ENCODE assay signal across 1 cellular context in the genomic region with DNA sequence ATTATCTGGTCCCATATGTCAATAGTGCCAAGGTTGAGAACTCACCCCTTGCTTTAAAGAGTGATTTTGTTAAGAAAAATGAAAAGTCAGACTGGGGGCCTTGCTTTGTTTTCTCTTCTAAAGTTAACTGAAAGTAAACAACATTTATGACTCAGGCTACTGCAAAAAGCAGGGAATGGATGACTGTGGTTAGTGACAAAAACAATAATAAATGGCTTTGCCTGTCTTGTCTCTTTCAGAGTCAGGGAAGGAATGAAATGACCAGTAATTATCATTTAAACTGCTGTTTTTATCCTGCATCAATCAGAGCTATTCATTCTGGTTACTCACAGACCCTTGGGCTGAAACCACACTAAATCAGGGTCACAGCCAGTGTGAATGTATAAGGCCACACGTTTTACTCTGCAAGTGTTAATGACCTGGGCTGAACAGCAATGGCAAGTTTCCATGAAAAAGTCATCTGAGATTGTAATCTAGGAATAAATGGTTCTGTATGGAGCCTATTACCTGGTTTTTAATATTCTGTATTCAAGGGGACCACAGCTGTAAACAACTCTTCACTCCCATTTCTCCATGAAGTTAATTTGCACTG.
TF ChIP-seq lines count a peak whose summit lies in the region.

No MANE protein-coding gene starts in this region.

TF ChIP-seq in HepG2, 621 proteins besides CTCF, POLR2A, EP300 and RAD21 (continued from another document and continues in another):
- TF ChIP-seq, protein P1, sequence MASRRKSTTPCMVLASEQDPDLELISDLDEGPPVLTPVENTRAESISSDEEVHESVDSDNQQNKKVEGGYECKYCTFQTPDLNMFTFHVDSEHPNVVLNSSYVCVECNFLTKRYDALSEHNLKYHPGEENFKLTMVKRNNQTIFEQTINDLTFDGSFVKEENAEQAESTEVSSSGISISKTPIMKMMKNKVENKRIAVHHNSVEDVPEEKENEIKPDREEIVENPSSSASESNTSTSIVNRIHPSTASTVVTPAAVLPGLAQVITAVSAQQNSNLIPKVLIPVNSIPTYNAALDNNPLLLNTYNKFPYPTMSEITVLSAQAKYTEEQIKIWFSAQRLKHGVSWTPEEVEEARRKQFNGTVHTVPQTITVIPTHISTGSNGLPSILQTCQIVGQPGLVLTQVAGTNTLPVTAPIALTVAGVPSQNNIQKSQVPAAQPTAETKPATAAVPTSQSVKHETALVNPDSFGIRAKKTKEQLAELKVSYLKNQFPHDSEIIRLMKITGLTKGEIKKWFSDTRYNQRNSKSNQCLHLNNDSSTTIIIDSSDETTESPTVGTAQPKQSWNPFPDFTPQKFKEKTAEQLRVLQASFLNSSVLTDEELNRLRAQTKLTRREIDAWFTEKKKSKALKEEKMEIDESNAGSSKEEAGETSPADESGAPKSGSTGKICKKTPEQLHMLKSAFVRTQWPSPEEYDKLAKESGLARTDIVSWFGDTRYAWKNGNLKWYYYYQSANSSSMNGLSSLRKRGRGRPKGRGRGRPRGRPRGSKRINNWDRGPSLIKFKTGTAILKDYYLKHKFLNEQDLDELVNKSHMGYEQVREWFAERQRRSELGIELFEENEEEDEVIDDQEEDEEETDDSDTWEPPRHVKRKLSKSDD (CRISPR knock-in tag; IDR thresholded peaks at IDR 0.05; ENCODE audit: low read depth) = no peak
- peak; percentile 72 for TF ChIP-seq FOSL2 (CRISPR knock-in tag; IDR thresholded peaks at IDR 0.05)
- peak; percentile 35; the same call in 1 of the 2 replicates for TF ChIP-seq FOXK1 (CRISPR knock-in tag; IDR thresholded peaks at IDR 0.05; ENCODE audit: borderline replicate concordance, low read depth)
- TF ChIP-seq ZKSCAN8 (CRISPR knock-in tag; IDR thresholded peaks at IDR 0.05; ENCODE audit: borderline replicate concordance) = peak; percentile 67; the same call in 1 of the 2 replicates
- TF ChIP-seq GFI1 (CRISPR knock-in tag; IDR thresholded peaks at IDR 0.05; ENCODE audit: borderline replicate concordance) = peak; percentile 79
- no peak for TF ChIP-seq NR2F6 (IDR thresholded peaks at IDR 0.05)
- 0 out of 2 replicates have a peak, but pooled peaks have one; percentile 51 for TF ChIP-seq NR2F6 (CRISPR knock-in tag; IDR thresholded peaks at IDR 0.05)
- no peak for TF ChIP-seq EHMT2 (IDR thresholded peaks at IDR 0.05; ENCODE audit: borderline replicate concordance, low read depth, low read length)
- TF ChIP-seq HOXD1 (CRISPR knock-in tag; IDR thresholded peaks at IDR 0.05) = no peak
- TF ChIP-seq, protein P2, sequence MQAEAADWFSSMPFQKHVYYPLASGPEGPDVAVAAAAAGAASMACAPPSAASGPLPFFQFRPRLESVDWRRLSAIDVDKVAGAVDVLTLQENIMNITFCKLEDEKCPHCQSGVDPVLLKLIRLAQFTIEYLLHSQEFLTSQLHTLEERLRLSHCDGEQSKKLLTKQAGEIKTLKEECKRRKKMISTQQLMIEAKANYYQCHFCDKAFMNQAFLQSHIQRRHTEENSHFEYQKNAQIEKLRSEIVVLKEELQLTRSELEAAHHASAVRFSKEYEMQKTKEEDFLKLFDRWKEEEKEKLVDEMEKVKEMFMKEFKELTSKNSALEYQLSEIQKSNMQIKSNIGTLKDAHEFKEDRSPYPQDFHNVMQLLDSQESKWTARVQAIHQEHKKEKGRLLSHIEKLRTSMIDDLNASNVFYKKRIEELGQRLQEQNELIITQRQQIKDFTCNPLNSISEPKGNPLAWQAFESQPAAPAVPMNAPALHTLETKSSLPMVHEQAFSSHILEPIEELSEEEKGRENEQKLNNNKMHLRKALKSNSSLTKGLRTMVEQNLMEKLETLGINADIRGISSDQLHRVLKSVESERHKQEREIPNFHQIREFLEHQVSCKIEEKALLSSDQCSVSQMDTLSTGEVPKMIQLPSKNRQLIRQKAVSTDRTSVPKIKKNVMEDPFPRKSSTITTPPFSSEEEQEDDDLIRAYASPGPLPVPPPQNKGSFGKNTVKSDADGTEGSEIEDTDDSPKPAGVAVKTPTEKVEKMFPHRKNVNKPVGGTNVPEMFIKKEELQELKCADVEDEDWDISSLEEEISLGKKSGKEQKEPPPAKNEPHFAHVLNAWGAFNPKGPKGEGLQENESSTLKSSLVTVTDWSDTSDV (CRISPR knock-in tag; IDR thresholded peaks at IDR 0.05) = no peak
- TF ChIP-seq, protein P3, sequence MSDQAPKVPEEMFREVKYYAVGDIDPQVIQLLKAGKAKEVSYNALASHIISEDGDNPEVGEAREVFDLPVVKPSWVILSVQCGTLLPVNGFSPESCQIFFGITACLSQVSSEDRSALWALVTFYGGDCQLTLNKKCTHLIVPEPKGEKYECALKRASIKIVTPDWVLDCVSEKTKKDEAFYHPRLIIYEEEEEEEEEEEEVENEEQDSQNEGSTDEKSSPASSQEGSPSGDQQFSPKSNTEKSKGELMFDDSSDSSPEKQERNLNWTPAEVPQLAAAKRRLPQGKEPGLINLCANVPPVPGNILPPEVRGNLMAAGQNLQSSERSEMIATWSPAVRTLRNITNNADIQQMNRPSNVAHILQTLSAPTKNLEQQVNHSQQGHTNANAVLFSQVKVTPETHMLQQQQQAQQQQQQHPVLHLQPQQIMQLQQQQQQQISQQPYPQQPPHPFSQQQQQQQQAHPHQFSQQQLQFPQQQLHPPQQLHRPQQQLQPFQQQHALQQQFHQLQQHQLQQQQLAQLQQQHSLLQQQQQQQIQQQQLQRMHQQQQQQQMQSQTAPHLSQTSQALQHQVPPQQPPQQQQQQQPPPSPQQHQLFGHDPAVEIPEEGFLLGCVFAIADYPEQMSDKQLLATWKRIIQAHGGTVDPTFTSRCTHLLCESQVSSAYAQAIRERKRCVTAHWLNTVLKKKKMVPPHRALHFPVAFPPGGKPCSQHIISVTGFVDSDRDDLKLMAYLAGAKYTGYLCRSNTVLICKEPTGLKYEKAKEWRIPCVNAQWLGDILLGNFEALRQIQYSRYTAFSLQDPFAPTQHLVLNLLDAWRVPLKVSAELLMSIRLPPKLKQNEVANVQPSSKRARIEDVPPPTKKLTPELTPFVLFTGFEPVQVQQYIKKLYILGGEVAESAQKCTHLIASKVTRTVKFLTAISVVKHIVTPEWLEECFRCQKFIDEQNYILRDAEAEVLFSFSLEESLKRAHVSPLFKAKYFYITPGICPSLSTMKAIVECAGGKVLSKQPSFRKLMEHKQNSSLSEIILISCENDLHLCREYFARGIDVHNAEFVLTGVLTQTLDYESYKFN (CRISPR knock-in tag; conservative IDR thresholded peaks at IDR 0.05) = peak; percentile 50
- TF ChIP-seq, protein P4, sequence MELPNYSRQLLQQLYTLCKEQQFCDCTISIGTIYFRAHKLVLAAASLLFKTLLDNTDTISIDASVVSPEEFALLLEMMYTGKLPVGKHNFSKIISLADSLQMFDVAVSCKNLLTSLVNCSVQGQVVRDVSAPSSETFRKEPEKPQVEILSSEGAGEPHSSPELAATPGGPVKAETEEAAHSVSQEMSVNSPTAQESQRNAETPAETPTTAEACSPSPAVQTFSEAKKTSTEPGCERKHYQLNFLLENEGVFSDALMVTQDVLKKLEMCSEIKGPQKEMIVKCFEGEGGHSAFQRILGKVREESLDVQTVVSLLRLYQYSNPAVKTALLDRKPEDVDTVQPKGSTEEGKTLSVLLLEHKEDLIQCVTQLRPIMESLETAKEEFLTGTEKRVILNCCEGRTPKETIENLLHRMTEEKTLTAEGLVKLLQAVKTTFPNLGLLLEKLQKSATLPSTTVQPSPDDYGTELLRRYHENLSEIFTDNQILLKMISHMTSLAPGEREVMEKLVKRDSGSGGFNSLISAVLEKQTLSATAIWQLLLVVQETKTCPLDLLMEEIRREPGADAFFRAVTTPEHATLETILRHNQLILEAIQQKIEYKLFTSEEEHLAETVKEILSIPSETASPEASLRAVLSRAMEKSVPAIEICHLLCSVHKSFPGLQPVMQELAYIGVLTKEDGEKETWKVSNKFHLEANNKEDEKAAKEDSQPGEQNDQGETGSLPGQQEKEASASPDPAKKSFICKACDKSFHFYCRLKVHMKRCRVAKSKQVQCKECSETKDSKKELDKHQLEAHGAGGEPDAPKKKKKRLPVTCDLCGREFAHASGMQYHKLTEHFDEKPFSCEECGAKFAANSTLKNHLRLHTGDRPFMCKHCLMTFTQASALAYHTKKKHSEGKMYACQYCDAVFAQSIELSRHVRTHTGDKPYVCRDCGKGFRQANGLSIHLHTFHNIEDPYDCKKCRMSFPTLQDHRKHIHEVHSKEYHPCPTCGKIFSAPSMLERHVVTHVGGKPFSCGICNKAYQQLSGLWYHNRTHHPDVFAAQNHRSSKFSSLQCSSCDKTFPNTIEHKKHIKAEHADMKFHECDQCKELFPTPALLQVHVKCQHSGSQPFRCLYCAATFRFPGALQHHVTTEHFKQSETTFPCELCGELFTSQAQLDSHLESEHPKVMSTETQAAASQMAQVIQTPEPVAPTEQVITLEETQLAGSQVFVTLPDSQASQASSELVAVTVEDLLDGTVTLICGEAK (IDR thresholded peaks at IDR 0.05) = no peak
- TF ChIP-seq, protein P4 (CRISPR knock-in tag; IDR thresholded peaks at IDR 0.05) = no peak
- no peak for TF ChIP-seq ZNF564 (CRISPR knock-in tag; IDR thresholded peaks at IDR 0.05)
- TF ChIP-seq CREM (IDR thresholded peaks at IDR 0.05) = peak; percentile 50; the same call in 1 of the 2 replicates
- no peak for TF ChIP-seq CREM (CRISPR knock-in tag; IDR thresholded peaks at IDR 0.05)
- no peak for TF ChIP-seq ZNF180 (CRISPR knock-in tag; IDR thresholded peaks at IDR 0.05; ENCODE audit: borderline replicate concordance, low read depth)
- TF ChIP-seq ZNF337 (CRISPR knock-in tag; IDR thresholded peaks at IDR 0.05; ENCODE audit: borderline replicate concordance, low read depth) = no peak
- peak; percentile 41; the same call in 1 of the 2 replicates for TF ChIP-seq NFIC (IDR thresholded peaks at IDR 0.05; ENCODE audit: low read length)
- TF ChIP-seq, protein P5, sequence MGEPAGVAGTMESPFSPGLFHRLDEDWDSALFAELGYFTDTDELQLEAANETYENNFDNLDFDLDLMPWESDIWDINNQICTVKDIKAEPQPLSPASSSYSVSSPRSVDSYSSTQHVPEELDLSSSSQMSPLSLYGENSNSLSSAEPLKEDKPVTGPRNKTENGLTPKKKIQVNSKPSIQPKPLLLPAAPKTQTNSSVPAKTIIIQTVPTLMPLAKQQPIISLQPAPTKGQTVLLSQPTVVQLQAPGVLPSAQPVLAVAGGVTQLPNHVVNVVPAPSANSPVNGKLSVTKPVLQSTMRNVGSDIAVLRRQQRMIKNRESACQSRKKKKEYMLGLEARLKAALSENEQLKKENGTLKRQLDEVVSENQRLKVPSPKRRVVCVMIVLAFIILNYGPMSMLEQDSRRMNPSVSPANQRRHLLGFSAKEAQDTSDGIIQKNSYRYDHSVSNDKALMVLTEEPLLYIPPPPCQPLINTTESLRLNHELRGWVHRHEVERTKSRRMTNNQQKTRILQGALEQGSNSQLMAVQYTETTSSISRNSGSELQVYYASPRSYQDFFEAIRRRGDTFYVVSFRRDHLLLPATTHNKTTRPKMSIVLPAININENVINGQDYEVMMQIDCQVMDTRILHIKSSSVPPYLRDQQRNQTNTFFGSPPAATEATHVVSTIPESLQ (CRISPR knock-in tag; conservative IDR thresholded peaks at IDR 0.05) = no peak
- no peak for TF ChIP-seq ATAD3A (CRISPR knock-in tag; IDR thresholded peaks at IDR 0.05)
- TF ChIP-seq ZNF619 (CRISPR knock-in tag; IDR thresholded peaks at IDR 0.05) = no peak
- TF ChIP-seq REXO4 (CRISPR knock-in tag; IDR thresholded peaks at IDR 0.05; ENCODE audit: borderline replicate concordance) = no peak
- no peak for TF ChIP-seq ZNF577 (CRISPR knock-in tag; IDR thresholded peaks at IDR 0.05; ENCODE audit: borderline replicate concordance, low read depth)
- TF ChIP-seq FOXA1 (IDR thresholded peaks at IDR 0.05) = no peak
- peak; percentile 10; the same call in 1 of the 2 replicates for TF ChIP-seq FOXA1 (CRISPR knock-in tag; IDR thresholded peaks at IDR 0.05)
- TF ChIP-seq SOX5 (CRISPR knock-in tag; IDR thresholded peaks at IDR 0.05; ENCODE audit: borderline replicate concordance) = peak; percentile 78; the same call in 1 of the 2 replicates
